In genomic region chr5:143051244-143052058, GRCh38 we compare ENCODE assay signal across 8 cellular contexts.
A peak's percentile ranks its signal among the peaks of the same experiment; 100 is the strongest.
DNase-seq lines count a peak whose midpoint lies in the region; ATAC-seq and TF ChIP-seq lines count a peak whose summit lies in the region.

No MANE protein-coding gene starts in this region.

- H3K27me3 Mint-ChIP-seq in HFFc6 (ENCODE audit: insufficient read depth): no peaks in the 10 kb centered on the region
- no peaks in the 10 kb centered on the region for H3K27me3 Mint-ChIP-seq in CD4-positive, alpha-beta T cell

- peak overlapping the region; percentile 92 for H3K27ac Mint-ChIP-seq in HFFc6
- H3K27ac Mint-ChIP-seq in CD4-positive, alpha-beta T cell: no peak overlapping the region

- no peak overlapping the region for H3K4me3 ChIP-seq in dorsolateral prefrontal cortex

- in situ Hi-C loops in ACHN (cut with HindIII; ENCODE audit: low pct_ligation_motif_present, low pct_unique_long_range_greater_than_20kb, low sequenced_read_pairs): no loop called here

- peak overlapping the region; percentile 60 for H3K4me3 Mint-ChIP-seq in HFFc6
- no peak overlapping the region for H3K4me3 Mint-ChIP-seq in CD4-positive, alpha-beta T cell

- TF ChIP-seq CTCF in HFFc6 (IDR thresholded peaks at IDR 0.05): no peak
- no peak for TF ChIP-seq CTCF in dorsolateral prefrontal cortex (IDR thresholded peaks at IDR 0.05 in 54 of 56, conservative IDR thresholded peaks at IDR 0.05 in 2 of 56; ENCODE audit: low read depth in 1 of 56, partially characterized antibody in 56 of 56)
- TF ChIP-seq CTCF in omental fat pad (IDR thresholded peaks at IDR 0.05): no peak
- no peak for TF ChIP-seq CTCF in CD4-positive, alpha-beta T cell (IDR thresholded peaks at IDR 0.05)

- intact Hi-C loops in dorsolateral prefrontal cortex (cut with DNase I): no loop called here
- intact Hi-C loops in CD4-positive, alpha-beta T cell (cut with DNase I, micrococcal nuclease): no loop called here

- POLR2A ChIA-PET in CD4-positive, alpha-beta T cell (lab: Charles Lee): no interaction called here

- H3K4me1 Mint-ChIP-seq in HFFc6 (ENCODE audit: low read depth): peaks cover 60% of the 10 kb centered on the region
- peaks cover 36% of the 10 kb centered on the region for H3K4me1 Mint-ChIP-seq in CD4-positive, alpha-beta T cell (ENCODE audit: low read depth)

- peak overlapping the region in 53 of 59 donors; percentile 2 to 92 (median 69) for H3K27ac ChIP-seq in dorsolateral prefrontal cortex
- no peak overlapping the region for H3K27ac ChIP-seq in CD4-positive, alpha-beta T cell (ENCODE audit: low read depth, low read length)

- CTCF ChIA-PET in CD4-positive, alpha-beta T cell (lab: Charles Lee): no interaction called here

- no peaks in the 10 kb centered on the region for H3K9me3 Mint-ChIP-seq in HFFc6
- no peaks in the 10 kb centered on the region for H3K9me3 Mint-ChIP-seq in CD4-positive, alpha-beta T cell

- H3K27me3 ChIP-seq in dorsolateral prefrontal cortex: no peaks in the 10 kb centered on the region
- H3K27me3 ChIP-seq in CD4-positive, alpha-beta T cell (ENCODE audit: control insufficient read depth, insufficient read depth, low read length): no peaks in the 10 kb centered on the region

- DNase-seq in ACHN (peak; percentile 45), HFFc6 (peak; percentile 89), NCI-H748 (lab: John Stamatoyannopoulos, UW; ENCODE audit: unreplicated experiment) (peak; percentile 91), dorsolateral prefrontal cortex (no peak), omental fat pad (ENCODE audit: low spot score) (no peak), D341Med (ENCODE audit: low spot score) (no peak)
- no peak for DNase-seq in CD4-positive, alpha-beta T cell

- no peaks in the 10 kb centered on the region for H3K9me3 ChIP-seq in CD4-positive, alpha-beta T cell (ENCODE audit: control insufficient read depth, low read length)

- ATAC-seq in omental fat pad (ENCODE audit: low FRiP score) (peak; percentile 66), HG03521 (IDR thresholded peaks at IDR 0.05; ENCODE audit: unreplicated experiment) (no peak)
- ATAC-seq in CD4-positive, alpha-beta T cell (ENCODE audit: poor library complexity): no peak

- no peaks in the 10 kb centered on the region for H3K36me3 Mint-ChIP-seq in HFFc6 (ENCODE audit: low read depth)
- peaks cover 43% of the 10 kb centered on the region for H3K36me3 Mint-ChIP-seq in CD4-positive, alpha-beta T cell (ENCODE audit: low read depth)

Comparison
In these comparisons a context has a peak if more than half of its experiments do, and no peak if none do; other contexts are left out.
1. DNase-seq: peak in ACHN (single experiment), HFFc6 (single experiment) and NCI-H748 (single experiment); none in dorsolateral prefrontal cortex (0 of 10), omental fat pad (single experiment), CD4-positive, alpha-beta T cell (0 of 10) and D341Med (single experiment).